12 cellular contexts compared by ENCODE assay signal in genomic region chr10:79158402-79159097, GRCh38.
DNase-seq lines count a peak whose midpoint lies in the region; ATAC-seq and TF ChIP-seq lines count a peak whose summit lies in the region.
"Had no signal": no experiment of that assay in that cellular context is flagged by ENCODE, and none has a peak within 500 bp of the region (broad histone marks: within the 10 kb centered on the region; RNA-seq: fewer than 3 reads in every experiment).

No MANE protein-coding gene starts in this region.

- no peaks in the 10 kb centered on the region for H3K79me1 ChIP-seq in H9 (ENCODE audit: insufficient read depth, low read depth, low read length, poor library complexity, severe bottlenecking)

- peak overlapping the region; percentile 58 for H2BK12ac ChIP-seq in H9 (ENCODE audit: insufficient read length, low read depth, low read length)

- no peak overlapping the region for H2BK20ac ChIP-seq in H9 (ENCODE audit: low read depth, low read length, poor library complexity, severe bottlenecking)

- WGBS in H9 (ENCODE audit: extremely low coverage, insufficient read length, low lambda C conversion rate): no CpG with 5 or more reads among the region's 9 CpGs
- 100% methylated on average over 1 of the region's 9 CpGs for WGBS in right lobe of liver (ENCODE audit: insufficient coverage, low coverage, low lambda C conversion rate, missing lambda C conversion rate)
- WGBS in smooth muscle cell (ENCODE audit: low lambda C conversion rate): 55% methylated on average over 9 of the region's 9 CpGs

- no peak overlapping the region for H3T11ph ChIP-seq in H9 (ENCODE audit: low read length)

- H4K91ac ChIP-seq in H9 (ENCODE audit: insufficient read length, low read depth, low read length): peak overlapping the region; percentile 82

- H3K9me3 Mint-ChIP-seq in H9 (no peaks in the 10 kb centered on the region), brain (no peaks in the 10 kb centered on the region)

- H3K27me3 ChIP-seq in H9 (ENCODE audit: insufficient read depth, low read length): no peaks in the 10 kb centered on the region
- no peaks in the 10 kb centered on the region for H3K27me3 ChIP-seq in right lobe of liver
- no peaks in the 10 kb centered on the region for H3K27me3 ChIP-seq in smooth muscle cell (ENCODE audit: low read depth)
- H3K27me3 ChIP-seq: foreskin keratinocyte had no signal

- no peak overlapping the region for H3K23ac ChIP-seq in H9 (ENCODE audit: insufficient read length, low read depth, low read length)

- peak overlapping the region; percentile 63; the same call in 1 of the 2 replicates for H3K4ac ChIP-seq in H9 (ENCODE audit: low read depth, low read length)

- no peak overlapping the region for H3K27ac ChIP-seq in H9 (ENCODE audit: insufficient read length, low read depth, low read length)
- peak overlapping the region in 2 of 3 donors; percentile 18 to 29 for H3K27ac ChIP-seq in right lobe of liver
- H3K27ac ChIP-seq in smooth muscle cell (ENCODE audit: low read depth): peak overlapping the region; percentile 89
- H3K27ac ChIP-seq: foreskin keratinocyte had no signal

- H3K27ac Mint-ChIP-seq in H9 (peak overlapping the region; percentile 67 to 97 (median 96); a peak in 6 of 7 replicates), brain (peak overlapping the region; percentile 58 to 94 (median 83))

- H3K79me2 ChIP-seq in H9 (ENCODE audit: insufficient read depth, low read length): no peaks in the 10 kb centered on the region
- H3K79me2 ChIP-seq in smooth muscle cell (ENCODE audit: low read depth): peaks cover 64% of the 10 kb centered on the region

- no peak overlapping the region for H2BK15ac ChIP-seq in H9 (ENCODE audit: low read depth, low read length)

- TF ChIP-seq CTCF in H9 (conservative IDR thresholded peaks at IDR 0.05): no peak
- no peak for TF ChIP-seq CTCF in brain (conservative IDR thresholded peaks at IDR 0.05)
- TF ChIP-seq CTCF in right lobe of liver (IDR thresholded peaks at IDR 0.05): no peak
- TF ChIP-seq CTCF in smooth muscle cell (IDR thresholded peaks at IDR 0.05; ENCODE audit: borderline replicate concordance, insufficient read depth, poor library complexity, severe bottlenecking): no peak
- TF ChIP-seq CTCF in omental fat pad (IDR thresholded peaks at IDR 0.05): no peak

- no peak for ATAC-seq in right lobe of liver
- no peak for ATAC-seq in GM21619 (IDR thresholded peaks at IDR 0.05; ENCODE audit: unreplicated experiment)
- ATAC-seq in omental fat pad (ENCODE audit: low FRiP score): no peak
- no peak for ATAC-seq in GM21515 (IDR thresholded peaks at IDR 0.05; ENCODE audit: unreplicated experiment)

- no peak for TF ChIP-seq POLR2A in right lobe of liver (IDR thresholded peaks at IDR 0.05)

- H4K20me1 ChIP-seq in H9 (ENCODE audit: control insufficient read depth, insufficient read depth, insufficient read length) (no peaks in the 10 kb centered on the region), smooth muscle cell (ENCODE audit: low read depth) (peaks cover 67% of the 10 kb centered on the region)

- H3K4me1 ChIP-seq in H9 (ENCODE audit: insufficient read depth, low read length): peaks cover 21% of the 10 kb centered on the region; the same call in 1 of the 2 replicates
- peaks cover 0 to 58% (median 30%) of the 10 kb centered on the region in 4 donors for H3K4me1 ChIP-seq in right lobe of liver
- H3K4me1 ChIP-seq in smooth muscle cell (ENCODE audit: low read depth): peaks cover 38% of the 10 kb centered on the region

- peak overlapping the region; percentile 80 for H2BK120ac ChIP-seq in H9 (ENCODE audit: low read depth, low read length, poor library complexity, severe bottlenecking)

- H3K36me3 Mint-ChIP-seq in H9 (ENCODE audit: insufficient read depth in 1 of 3, low read depth in 3 of 3): no peaks in the 10 kb centered on the region; a peak in 1 of 7 replicates
- no peaks in the 10 kb centered on the region for H3K36me3 Mint-ChIP-seq in brain

- peak overlapping the region; percentile 10 for H2AK5ac ChIP-seq in H9 (ENCODE audit: insufficient read length, low read length)

- peak overlapping the region; percentile 5 for H4K5ac ChIP-seq in H9 (ENCODE audit: insufficient read length, low read depth, low read length)

- H3K9ac ChIP-seq in H9 (ENCODE audit: extremely low read depth, insufficient read length, low read length) (no peak overlapping the region), smooth muscle cell (ENCODE audit: low read depth) (peak overlapping the region; percentile 63)

- DNase-seq in H9 (no peak), right lobe of liver (no peak), smooth muscle cell (lab: John Stamatoyannopoulos, UW; ENCODE audit: unreplicated experiment) (no peak), omental fat pad (ENCODE audit: low spot score) (no peak)
- DNase-seq in stimulated activated CD4-positive, alpha-beta T cell treated with anti-CD3 and anti-CD28 coated beads, Interleukin-12 subunit alpha, Interleukin-12 subunit beta, amount 100 ng/mL, for 4 hours: no peak
- DNase-seq: foreskin keratinocyte, Kasumi-1, NCI-H510A, T-helper 1 cell had no signal

- H3K9me3 ChIP-seq in H9 (ENCODE audit: control insufficient read depth, low read depth, low read length) (no peaks in the 10 kb centered on the region), right lobe of liver (no peaks in the 10 kb centered on the region), smooth muscle cell (replicated peaks; ENCODE audit: low read depth) (no peaks in the 10 kb centered on the region)

- no peaks in the 10 kb centered on the region for H3K36me3 ChIP-seq in right lobe of liver
- no peaks in the 10 kb centered on the region for H3K36me3 ChIP-seq in smooth muscle cell (ENCODE audit: low read depth)

- H3K4me3 Mint-ChIP-seq in H9: peak overlapping the region in 1 of 2 experiments; percentile 57; a peak in 2 of 5 replicates
- H3K4me3 Mint-ChIP-seq in brain: no peak overlapping the region

- H3K4me3 ChIP-seq in right lobe of liver (no peak overlapping the region), smooth muscle cell (no peak overlapping the region)

- H3K4me2 ChIP-seq in H9 (ENCODE audit: insufficient read depth, insufficient read length, low read length) (no peak overlapping the region), smooth muscle cell (peak overlapping the region; percentile 42)

- peaks cover 9% of the 10 kb centered on the region for H3F3A ChIP-seq in smooth muscle cell (ENCODE audit: low read depth)

- H2AFZ ChIP-seq in H9 (ENCODE audit: low read length): no peak overlapping the region
- H2AFZ ChIP-seq in smooth muscle cell (ENCODE audit: low read depth): no peak overlapping the region

- intact Hi-C loops in right lobe of liver (cut with DNase I): no loop called here

- peak overlapping the region; percentile 73 for H3K14ac ChIP-seq in H9 (ENCODE audit: insufficient read depth, low read length)

- H3K27me3 Mint-ChIP-seq in H9 (ENCODE audit: low read depth): no peaks in the 10 kb centered on the region
- H3K27me3 Mint-ChIP-seq in brain: no peaks in the 10 kb centered on the region

- H3K4me1 Mint-ChIP-seq in H9: peaks cover 46 to 51% of the 10 kb centered on the region in 2 experiments
- H3K4me1 Mint-ChIP-seq in brain: peaks cover 79% of the 10 kb centered on the region

- no peak overlapping the region for H3K56ac ChIP-seq in H9 (ENCODE audit: insufficient read length, low read depth, low read length)

- no peak overlapping the region for H2BK5ac ChIP-seq in H9 (ENCODE audit: insufficient read length, low read length)

- H4K8ac ChIP-seq in H9 (replicated peaks; ENCODE audit: insufficient read length, low read depth, low read length): no peak overlapping the region

- no peaks in the 10 kb centered on the region for H3K23me2 ChIP-seq in H9 (ENCODE audit: insufficient read length, low read depth, low read length, poor library complexity, severe bottlenecking)

- peak overlapping the region; percentile 71 for H3K18ac ChIP-seq in H9 (ENCODE audit: insufficient read length, low read depth, low read length)
